2 cellular contexts compared by ENCODE assay signal in the genomic region with DNA sequence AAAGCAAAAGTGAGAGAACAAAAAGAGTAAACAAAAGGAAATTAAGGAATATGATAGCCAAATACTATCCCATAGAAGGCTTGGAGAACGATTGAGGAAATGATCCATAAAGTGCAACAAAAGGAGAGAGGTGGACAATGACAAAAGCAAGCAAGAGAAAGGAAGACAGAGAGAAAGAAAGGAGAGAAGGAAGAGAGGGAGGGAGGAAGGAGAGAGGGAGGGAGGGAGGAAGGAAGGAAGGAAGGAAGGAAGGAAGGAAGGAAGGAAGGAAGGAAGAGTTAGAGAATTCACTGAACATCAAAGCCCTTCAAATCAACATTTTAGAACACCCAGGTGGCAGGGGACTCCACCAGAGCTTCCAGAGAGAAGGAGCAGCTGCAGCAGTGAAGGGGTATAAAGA.
TF ChIP-seq lines count a peak whose summit lies in the region.

No MANE protein-coding gene starts in this region.

TF ChIP-seq in HepG2, 621 proteins besides CTCF, POLR2A, EP300 and RAD21 (continued from another document):
- TF ChIP-seq, protein P1, sequence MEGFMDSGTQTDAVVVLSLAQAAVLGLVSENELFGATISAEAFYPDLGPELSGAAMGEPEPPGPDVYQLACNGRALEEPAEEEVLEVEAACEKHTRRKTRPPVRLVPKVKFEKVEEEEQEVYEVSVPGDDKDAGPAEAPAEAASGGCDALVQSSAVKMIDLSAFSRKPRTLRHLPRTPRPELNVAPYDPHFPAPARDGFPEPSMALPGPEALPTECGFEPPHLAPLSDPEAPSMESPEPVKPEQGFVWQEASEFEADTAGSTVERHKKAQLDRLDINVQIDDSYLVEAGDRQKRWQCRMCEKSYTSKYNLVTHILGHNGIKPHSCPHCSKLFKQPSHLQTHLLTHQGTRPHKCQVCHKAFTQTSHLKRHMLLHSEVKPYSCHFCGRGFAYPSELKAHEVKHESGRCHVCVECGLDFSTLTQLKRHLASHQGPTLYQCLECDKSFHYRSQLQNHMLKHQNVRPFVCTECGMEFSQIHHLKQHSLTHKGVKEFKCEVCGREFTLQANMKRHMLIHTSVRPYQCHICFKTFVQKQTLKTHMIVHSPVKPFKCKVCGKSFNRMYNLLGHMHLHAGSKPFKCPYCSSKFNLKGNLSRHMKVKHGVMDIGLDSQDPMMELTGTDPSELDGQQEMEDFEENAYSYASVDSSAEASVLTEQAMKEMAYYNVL (CRISPR knock-in tag; IDR thresholded peaks at IDR 0.05; ENCODE audit: borderline replicate concordance) = no peak
- TF ChIP-seq NONO (IDR thresholded peaks at IDR 0.05) (0 out of 2 replicates have a peak, but pooled peaks have one; percentile 55), NONO (CRISPR knock-in tag; conservative IDR thresholded peaks at IDR 0.05) (no peak)

TF ChIP-seq in HEK293, 187 proteins besides CTCF, POLR2A, EP300 and RAD21 (continued from another document):
- TF ChIP-seq ZNF366 (tag by site-specific recombination; conservative IDR thresholded peaks at IDR 0.05) (peak; percentile 82), ZNF571 (tag by site-specific recombination; IDR thresholded peaks at IDR 0.05) (no peak), ZNF555 (tag by site-specific recombination; conservative IDR thresholded peaks at IDR 0.05) (no peak), ZNF629 (tag by site-specific recombination; IDR thresholded peaks at IDR 0.05) (no peak)
